25 cellular contexts compared by ENCODE assay signal in the genomic region with DNA sequence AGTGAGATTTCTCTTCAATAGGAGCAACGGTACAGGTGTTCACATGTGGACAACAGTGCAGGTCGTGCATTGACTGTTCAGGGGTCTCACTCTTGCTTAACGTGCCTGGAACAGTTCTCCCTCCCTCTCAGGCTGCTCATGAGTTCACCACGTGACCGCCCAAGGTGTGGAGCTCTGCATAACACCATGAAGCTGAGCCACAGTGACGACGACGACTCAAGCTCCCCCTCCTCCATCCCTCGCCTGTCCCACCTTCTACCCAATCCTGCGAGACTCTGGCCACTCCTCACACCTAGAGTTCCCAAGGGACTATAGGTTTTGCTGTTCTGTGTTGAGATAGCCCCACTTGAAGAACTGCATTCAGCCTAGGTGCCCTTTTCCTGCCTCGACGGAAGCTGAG.
"Had no signal": no experiment of that assay in that cellular context is flagged by ENCODE, and none has a peak within 500 bp of the region (broad histone marks: within the 10 kb centered on the region; RNA-seq: fewer than 3 reads in every experiment).

No MANE protein-coding gene starts in this region.

- H3K79me2 ChIP-seq: hepatocyte had no signal

- H2AFZ ChIP-seq: hepatocyte had no signal

- H3K4me3 ChIP-seq: coronary artery, esophagus muscularis mucosa, gastroesophageal sphincter, heart left ventricle, hepatocyte, left lung, prostate gland, sigmoid colon, suprapubic skin, transverse colon, upper lobe of right lung, uterus had no signal

- H3K27me3 ChIP-seq: esophagus muscularis mucosa, foreskin keratinocyte, gastroesophageal sphincter, heart left ventricle, hepatocyte, left lung, sigmoid colon, suprapubic skin, transverse colon, upper lobe of right lung, uterus had no signal

- H3K4me3 Mint-ChIP-seq: naive thymus-derived CD4-positive, alpha-beta T cell; nephron; stimulated activated naive CD8-positive, alpha-beta T cell treated with anti-CD3 and anti-CD28 coated beads, Interleukin-15, amount 100 ng/mL, for 72 hours had no signal

- DNase-seq: dermis blood vessel endothelial cell; effector memory CD4-positive, alpha-beta T cell; foreskin keratinocyte; heart left ventricle; left cardiac atrium; left lung; mesenchymal stem cell; midbrain; naive thymus-derived CD4-positive, alpha-beta T cell; nucleus accumbens; right cardiac atrium; sigmoid colon; stimulated activated CD4-positive, alpha-beta T cell treated with anti-CD3 and anti-CD28 coated beads, Interleukin-2, amount 100 ng/mL, for 48 hours; stimulated activated naive CD4-positive, alpha-beta T cell; stimulated activated naive CD8-positive, alpha-beta T cell treated with anti-CD3 and anti-CD28 coated beads, Interleukin-15, amount 100 ng/mL, for 72 hours; transverse colon; upper lobe of right lung; uterus had no signal

- H3K27ac Mint-ChIP-seq: naive thymus-derived CD4-positive, alpha-beta T cell; nephron had no signal

- H3K36me3 ChIP-seq: prostate gland, uterus had no signal

- H3K4me2 ChIP-seq: hepatocyte had no signal

- H3K4me1 ChIP-seq: esophagus muscularis mucosa, foreskin keratinocyte, gastroesophageal sphincter, heart left ventricle, left lung, sigmoid colon, suprapubic skin, upper lobe of right lung, uterus had no signal

- H3K27ac ChIP-seq: coronary artery, esophagus muscularis mucosa, foreskin keratinocyte, gastroesophageal sphincter, heart left ventricle, hepatocyte, left lung, prostate gland, sigmoid colon, suprapubic skin, transverse colon, upper lobe of right lung, uterus had no signal

- H3K9me3 Mint-ChIP-seq: naive thymus-derived CD4-positive, alpha-beta T cell; nephron; stimulated activated naive CD8-positive, alpha-beta T cell treated with anti-CD3 and anti-CD28 coated beads, Interleukin-15, amount 100 ng/mL, for 72 hours had no signal

- H3K9me3 ChIP-seq: esophagus muscularis mucosa, gastroesophageal sphincter, heart left ventricle, left lung, prostate gland, sigmoid colon, suprapubic skin, transverse colon, upper lobe of right lung, uterus had no signal

- ATAC-seq: foreskin keratinocyte; gastroesophageal sphincter; heart left ventricle; left cardiac atrium; left lung; naive thymus-derived CD4-positive, alpha-beta T cell; right cardiac atrium; stimulated activated naive CD8-positive, alpha-beta T cell treated with anti-CD3 and anti-CD28 coated beads, Interleukin-15, amount 100 ng/mL, for 72 hours; upper lobe of right lung had no signal

- H3K4me1 Mint-ChIP-seq: stimulated activated naive CD8-positive, alpha-beta T cell treated with anti-CD3 and anti-CD28 coated beads, Interleukin-15, amount 100 ng/mL, for 72 hours had no signal
